ENCODE assay signal across 1 cellular context in the genomic region with DNA sequence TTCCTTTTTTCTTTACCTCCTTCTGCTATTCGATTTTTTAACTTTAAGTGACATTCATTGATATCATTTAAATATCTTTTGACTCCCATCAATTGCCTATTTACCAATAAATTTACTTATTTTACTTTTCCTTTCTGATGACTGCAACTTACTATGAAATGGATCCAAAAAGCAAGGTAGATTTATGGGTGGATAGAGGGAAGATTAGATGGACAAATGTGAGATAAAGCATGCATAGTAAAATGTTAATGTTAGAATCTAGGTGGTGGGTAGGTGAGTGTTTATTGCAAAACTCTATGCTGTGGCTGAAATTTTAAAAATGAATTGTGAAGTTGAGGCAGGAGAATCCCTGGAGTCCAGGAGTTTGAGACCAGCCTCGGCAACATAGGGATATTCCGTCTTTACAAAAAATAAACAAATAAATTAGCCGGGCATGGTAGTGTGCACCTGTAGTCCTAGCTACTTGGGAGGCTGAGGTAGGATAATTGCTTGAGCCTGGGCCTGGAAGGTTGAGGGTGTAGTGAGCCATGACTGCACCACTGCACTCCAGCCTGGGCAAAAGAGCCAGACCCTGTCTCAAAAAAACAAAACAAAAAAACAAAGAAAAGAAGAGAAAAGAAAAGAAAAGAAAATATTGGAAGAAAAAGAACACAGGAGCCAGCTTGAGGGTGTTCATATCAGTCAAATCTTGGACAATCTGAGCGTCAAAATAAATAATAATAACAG.
TF ChIP-seq lines count a peak whose summit lies in the region.

No MANE protein-coding gene starts in this region.

TF ChIP-seq in K562, 482 proteins besides CTCF, POLR2A, EP300 and RAD21 (continued from another document):
- TF ChIP-seq, protein P1, sequence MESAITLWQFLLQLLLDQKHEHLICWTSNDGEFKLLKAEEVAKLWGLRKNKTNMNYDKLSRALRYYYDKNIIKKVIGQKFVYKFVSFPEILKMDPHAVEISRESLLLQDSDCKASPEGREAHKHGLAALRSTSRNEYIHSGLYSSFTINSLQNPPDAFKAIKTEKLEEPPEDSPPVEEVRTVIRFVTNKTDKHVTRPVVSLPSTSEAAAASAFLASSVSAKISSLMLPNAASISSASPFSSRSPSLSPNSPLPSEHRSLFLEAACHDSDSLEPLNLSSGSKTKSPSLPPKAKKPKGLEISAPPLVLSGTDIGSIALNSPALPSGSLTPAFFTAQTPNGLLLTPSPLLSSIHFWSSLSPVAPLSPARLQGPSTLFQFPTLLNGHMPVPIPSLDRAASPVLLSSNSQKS (CRISPR knock-in tag; IDR thresholded peaks at IDR 0.05), result no peak
- peak; percentile 83; the same call in 1 of the 2 replicates for TF ChIP-seq ZNF589 (CRISPR knock-in tag; IDR thresholded peaks at IDR 0.05; ENCODE audit: low read depth)
- no peak for TF ChIP-seq THRAP3 (IDR thresholded peaks at IDR 0.05; ENCODE audit: borderline replicate concordance)
- TF ChIP-seq TRIM24 (IDR thresholded peaks at IDR 0.05), result no peak
- no peak for TF ChIP-seq HDAC8 (tag; IDR thresholded peaks at IDR 0.05)
- TF ChIP-seq ZNF507 (tag; conservative IDR thresholded peaks at IDR 0.05), result no peak
- peak; percentile 2; the same call in 1 of the 2 replicates for TF ChIP-seq NFE2L1 (tag; IDR thresholded peaks at IDR 0.05; ENCODE audit: borderline replicate concordance, low read depth)
- TF ChIP-seq ZNF253 (CRISPR knock-in tag; conservative IDR thresholded peaks at IDR 0.05), result no peak
- peak; percentile 72; the same call in 1 of the 2 replicates for TF ChIP-seq KAT7 (CRISPR knock-in tag; IDR thresholded peaks at IDR 0.05; ENCODE audit: borderline replicate concordance)
- no peak for TF ChIP-seq HNRNPL (IDR thresholded peaks at IDR 0.05; ENCODE audit: low read depth, low read length)
- TF ChIP-seq ARNT (IDR thresholded peaks at IDR 0.05), result peak in 1 of 2 experiments; percentile 45; a peak in 1 of 4 replicates
- TF ChIP-seq, protein P2, sequence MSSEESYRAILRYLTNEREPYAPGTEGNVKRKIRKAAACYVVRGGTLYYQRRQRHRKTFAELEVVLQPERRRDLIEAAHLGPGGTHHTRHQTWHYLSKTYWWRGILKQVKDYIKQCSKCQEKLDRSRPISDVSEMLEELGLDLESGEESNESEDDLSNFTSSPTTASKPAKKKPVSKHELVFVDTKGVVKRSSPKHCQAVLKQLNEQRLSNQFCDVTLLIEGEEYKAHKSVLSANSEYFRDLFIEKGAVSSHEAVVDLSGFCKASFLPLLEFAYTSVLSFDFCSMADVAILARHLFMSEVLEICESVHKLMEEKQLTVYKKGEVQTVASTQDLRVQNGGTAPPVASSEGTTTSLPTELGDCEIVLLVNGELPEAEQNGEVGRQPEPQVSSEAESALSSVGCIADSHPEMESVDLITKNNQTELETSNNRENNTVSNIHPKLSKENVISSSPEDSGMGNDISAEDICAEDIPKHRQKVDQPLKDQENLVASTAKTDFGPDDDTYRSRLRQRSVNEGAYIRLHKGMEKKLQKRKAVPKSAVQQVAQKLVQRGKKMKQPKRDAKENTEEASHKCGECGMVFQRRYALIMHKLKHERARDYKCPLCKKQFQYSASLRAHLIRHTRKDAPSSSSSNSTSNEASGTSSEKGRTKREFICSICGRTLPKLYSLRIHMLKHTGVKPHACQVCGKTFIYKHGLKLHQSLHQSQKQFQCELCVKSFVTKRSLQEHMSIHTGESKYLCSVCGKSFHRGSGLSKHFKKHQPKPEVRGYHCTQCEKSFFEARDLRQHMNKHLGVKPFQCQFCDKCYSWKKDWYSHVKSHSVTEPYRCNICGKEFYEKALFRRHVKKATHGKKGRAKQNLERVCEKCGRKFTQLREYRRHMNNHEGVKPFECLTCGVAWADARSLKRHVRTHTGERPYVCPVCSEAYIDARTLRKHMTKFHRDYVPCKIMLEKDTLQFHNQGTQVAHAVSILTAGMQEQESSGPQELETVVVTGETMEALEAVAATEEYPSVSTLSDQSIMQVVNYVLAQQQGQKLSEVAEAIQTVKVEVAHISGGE (CRISPR knock-in tag; IDR thresholded peaks at IDR 0.05), result peak in 1 of 3 experiments; percentile 24; a peak in 1 of 6 replicates
- no peak for TF ChIP-seq GABPB1 (CRISPR knock-in tag; IDR thresholded peaks at IDR 0.05)
- no peak for TF ChIP-seq ZFX (CRISPR knock-in tag; IDR thresholded peaks at IDR 0.05)
- peak; percentile 45 for TF ChIP-seq CHD4 (IDR thresholded peaks at IDR 0.05; ENCODE audit: insufficient read depth, insufficient replicate concordance, low read depth, low read length, poor library complexity, severe bottlenecking)
- TF ChIP-seq, protein P3, sequence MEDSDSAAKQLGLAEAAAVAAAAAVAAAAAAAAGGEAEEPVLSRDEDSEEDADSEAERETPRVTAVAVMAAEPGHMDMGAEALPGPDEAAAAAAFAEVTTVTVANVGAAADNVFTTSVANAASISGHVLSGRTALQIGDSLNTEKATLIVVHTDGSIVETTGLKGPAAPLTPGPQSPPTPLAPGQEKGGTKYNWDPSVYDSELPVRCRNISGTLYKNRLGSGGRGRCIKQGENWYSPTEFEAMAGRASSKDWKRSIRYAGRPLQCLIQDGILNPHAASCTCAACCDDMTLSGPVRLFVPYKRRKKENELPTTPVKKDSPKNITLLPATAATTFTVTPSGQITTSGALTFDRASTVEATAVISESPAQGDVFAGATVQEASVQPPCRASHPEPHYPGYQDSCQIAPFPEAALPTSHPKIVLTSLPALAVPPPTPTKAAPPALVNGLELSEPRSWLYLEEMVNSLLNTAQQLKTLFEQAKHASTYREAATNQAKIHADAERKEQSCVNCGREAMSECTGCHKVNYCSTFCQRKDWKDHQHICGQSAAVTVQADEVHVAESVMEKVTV (CRISPR knock-in tag; IDR thresholded peaks at IDR 0.05), result 0 out of 2 replicates have a peak, but pooled peaks have one; percentile 21
- TF ChIP-seq, protein P4, sequence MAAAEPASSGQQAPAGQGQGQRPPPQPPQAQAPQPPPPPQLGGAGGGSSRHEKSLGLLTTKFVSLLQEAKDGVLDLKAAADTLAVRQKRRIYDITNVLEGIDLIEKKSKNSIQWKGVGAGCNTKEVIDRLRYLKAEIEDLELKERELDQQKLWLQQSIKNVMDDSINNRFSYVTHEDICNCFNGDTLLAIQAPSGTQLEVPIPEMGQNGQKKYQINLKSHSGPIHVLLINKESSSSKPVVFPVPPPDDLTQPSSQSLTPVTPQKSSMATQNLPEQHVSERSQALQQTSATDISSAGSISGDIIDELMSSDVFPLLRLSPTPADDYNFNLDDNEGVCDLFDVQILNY (CRISPR knock-in tag; IDR thresholded peaks at IDR 0.05), result no peak
